ENCODE assay signal across 16 cellular contexts in the genomic region with DNA sequence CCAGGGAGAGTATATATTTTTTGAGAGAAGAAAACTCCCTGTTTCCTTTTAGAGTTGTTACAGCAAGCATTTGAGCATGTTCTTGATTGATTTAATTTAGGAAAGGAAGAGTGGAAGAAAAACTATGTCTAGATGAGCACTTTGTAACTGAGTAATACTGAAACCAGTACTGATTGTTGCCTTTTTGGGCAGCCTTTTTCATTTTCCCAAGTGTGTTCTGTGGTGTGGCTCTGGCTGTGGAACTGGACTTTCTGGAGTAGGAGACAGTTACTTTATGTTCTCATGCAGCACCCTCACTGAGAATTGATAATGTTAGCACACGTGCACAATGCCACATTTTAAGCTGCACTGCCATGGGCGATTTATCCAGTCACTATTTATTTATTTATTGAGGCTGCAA.
DNase-seq lines count a peak whose midpoint lies in the region; ATAC-seq and TF ChIP-seq lines count a peak whose summit lies in the region.
"Had no signal": no experiment of that assay in that cellular context is flagged by ENCODE, and none has a peak within 500 bp of the region (broad histone marks: within the 10 kb centered on the region; RNA-seq: fewer than 3 reads in every experiment).

No MANE protein-coding gene starts in this region.

- no peak for TF ChIP-seq CTCF in neural cell (IDR thresholded peaks at IDR 0.05; ENCODE audit: poor library complexity, severe bottlenecking)

- H3K4me2 ChIP-seq in neural cell (ENCODE audit: low read length) = no peak overlapping the region
- H3K4me2 ChIP-seq: KMS-11, PC-9 had no signal

- H3K9me3 ChIP-seq in neural cell (ENCODE audit: low read length) = no peaks in the 10 kb centered on the region
- H3K9me3 ChIP-seq: MG63 had no signal

- no peak overlapping the region for H3K4me3 ChIP-seq in neural cell (ENCODE audit: low read length)
- H3K4me3 ChIP-seq: MG63, PC-9 had no signal

- no peaks in the 10 kb centered on the region for H3K9me2 ChIP-seq in neural cell (ENCODE audit: insufficient read depth, low read length)

- no peaks in the 10 kb centered on the region for H3K36me3 ChIP-seq in neural cell (ENCODE audit: insufficient read depth, low read length)

- H3K9ac ChIP-seq in neural cell (ENCODE audit: low read length) = no peak overlapping the region
- H3K9ac ChIP-seq: KMS-11 had no signal

- no peak overlapping the region for H2AFZ ChIP-seq in neural cell (ENCODE audit: low read depth, low read length)
- H2AFZ ChIP-seq: PC-9 had no signal

- ATAC-seq in GM18870 (IDR thresholded peaks at IDR 0.05; ENCODE audit: unreplicated experiment) (peak; percentile 72), GM21360 (IDR thresholded peaks at IDR 0.05; ENCODE audit: unreplicated experiment) (peak; percentile 75), HG02885 (IDR thresholded peaks at IDR 0.05; ENCODE audit: poor library complexity, unreplicated experiment) (peak; percentile 61)
- ATAC-seq: HepG2 had no signal

- H3K27ac ChIP-seq in neural cell (ENCODE audit: low read length) = peak overlapping the region; percentile 23
- H3K27ac ChIP-seq: KMS-11, PC-9 had no signal

- no peaks in the 10 kb centered on the region for H3K79me2 ChIP-seq in neural cell (replicated peaks; ENCODE audit: insufficient read depth, low read length)

- TF ChIP-seq RAD21 in neural cell (conservative IDR thresholded peaks at IDR 0.05) = no peak

- H3K27me3 ChIP-seq in neural cell (ENCODE audit: insufficient read depth, low read depth, low read length) = no peaks in the 10 kb centered on the region
- H3K27me3 ChIP-seq: MG63 had no signal

- no peaks in the 10 kb centered on the region for H4K20me1 ChIP-seq in neural cell (ENCODE audit: insufficient read depth)

- no peak for DNase-seq in Ammon's horn (ENCODE audit: low spot score)
- DNase-seq in COR-L47 (lab: John Stamatoyannopoulos, UW) = no peak
- no peak for DNase-seq in NCI-H774 (lab: John Stamatoyannopoulos, UW)
- DNase-seq: MG63, NCI-H1092 treated with DMSO at 0.1 percent for 48 hours, NCI-H1694, NCI-H2107, NCI-H345, PC-9, T1000 had no signal

- no peak for TF ChIP-seq EP300 in neural cell (conservative IDR thresholded peaks at IDR 0.05; ENCODE audit: poor library complexity, severe bottlenecking)

- H3F3A ChIP-seq in neural cell (ENCODE audit: insufficient read depth, low read length, poor library complexity, severe bottlenecking) = no peaks in the 10 kb centered on the region

TF ChIP-seq in neural cell, 6 proteins besides CTCF, POLR2A, EP300 and RAD21:
- TF ChIP-seq TAF1 (IDR thresholded peaks at IDR 0.05; ENCODE audit: low read depth) (no peak), SMC3 (conservative IDR thresholded peaks at IDR 0.05; ENCODE audit: poor library complexity) (no peak), EZH2 (IDR thresholded peaks at IDR 0.05; ENCODE audit: borderline replicate concordance, insufficient read depth, low read length, poor library complexity, severe bottlenecking) (no peak), POLR2AphosphoS5 (IDR thresholded peaks at IDR 0.05) (no peak), MXI1 (conservative IDR thresholded peaks at IDR 0.05; ENCODE audit: poor library complexity, severe bottlenecking) (no peak)
- TF ChIP-seq, protein P1, sequence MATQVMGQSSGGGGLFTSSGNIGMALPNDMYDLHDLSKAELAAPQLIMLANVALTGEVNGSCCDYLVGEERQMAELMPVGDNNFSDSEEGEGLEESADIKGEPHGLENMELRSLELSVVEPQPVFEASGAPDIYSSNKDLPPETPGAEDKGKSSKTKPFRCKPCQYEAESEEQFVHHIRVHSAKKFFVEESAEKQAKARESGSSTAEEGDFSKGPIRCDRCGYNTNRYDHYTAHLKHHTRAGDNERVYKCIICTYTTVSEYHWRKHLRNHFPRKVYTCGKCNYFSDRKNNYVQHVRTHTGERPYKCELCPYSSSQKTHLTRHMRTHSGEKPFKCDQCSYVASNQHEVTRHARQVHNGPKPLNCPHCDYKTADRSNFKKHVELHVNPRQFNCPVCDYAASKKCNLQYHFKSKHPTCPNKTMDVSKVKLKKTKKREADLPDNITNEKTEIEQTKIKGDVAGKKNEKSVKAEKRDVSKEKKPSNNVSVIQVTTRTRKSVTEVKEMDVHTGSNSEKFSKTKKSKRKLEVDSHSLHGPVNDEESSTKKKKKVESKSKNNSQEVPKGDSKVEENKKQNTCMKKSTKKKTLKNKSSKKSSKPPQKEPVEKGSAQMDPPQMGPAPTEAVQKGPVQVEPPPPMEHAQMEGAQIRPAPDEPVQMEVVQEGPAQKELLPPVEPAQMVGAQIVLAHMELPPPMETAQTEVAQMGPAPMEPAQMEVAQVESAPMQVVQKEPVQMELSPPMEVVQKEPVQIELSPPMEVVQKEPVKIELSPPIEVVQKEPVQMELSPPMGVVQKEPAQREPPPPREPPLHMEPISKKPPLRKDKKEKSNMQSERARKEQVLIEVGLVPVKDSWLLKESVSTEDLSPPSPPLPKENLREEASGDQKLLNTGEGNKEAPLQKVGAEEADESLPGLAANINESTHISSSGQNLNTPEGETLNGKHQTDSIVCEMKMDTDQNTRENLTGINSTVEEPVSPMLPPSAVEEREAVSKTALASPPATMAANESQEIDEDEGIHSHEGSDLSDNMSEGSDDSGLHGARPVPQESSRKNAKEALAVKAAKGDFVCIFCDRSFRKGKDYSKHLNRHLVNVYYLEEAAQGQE (IDR thresholded peaks at IDR 0.05; ENCODE audit: borderline replicate concordance) = no peak
